Comparison of ENCODE assay signal across 20 cellular contexts in genomic region chr13:91778123-91778522, GRCh38.
A peak's percentile ranks its signal among the peaks of the same experiment; 100 is the strongest.
DNase-seq lines count a peak whose midpoint lies in the region; ATAC-seq and TF ChIP-seq lines count a peak whose summit lies in the region.
"Had no signal": no experiment of that assay in that cellular context is flagged by ENCODE, and none has a peak within 500 bp of the region (broad histone marks: within the 10 kb centered on the region; RNA-seq: fewer than 3 reads in every experiment).

No MANE protein-coding gene starts in this region.

- no peak overlapping the region for H3K27ac ChIP-seq in OCI-LY3 (ENCODE audit: low read length)
- H3K27ac ChIP-seq in neural progenitor cell, result no peak overlapping the region
- H3K27ac ChIP-seq: BLaER1 treated with 17β-estradiol and CSF1 and Interleukin-3, amounts not matched to agents 10 nM and 100 nM; SJSA1 had no signal

- H3K4me3 ChIP-seq in OCI-LY3 (ENCODE audit: low read length) (peak overlapping the region; percentile 60), neural progenitor cell (no peak overlapping the region)
- H3K4me3 ChIP-seq: BLaER1 treated with 17β-estradiol and CSF1 and Interleukin-3, amounts not matched to agents 10 nM and 100 nM; SJSA1 had no signal

- H3K36me3 ChIP-seq in OCI-LY3 (replicated peaks; ENCODE audit: low read depth, low read length), result no peaks in the 10 kb centered on the region
- no peaks in the 10 kb centered on the region for H3K36me3 ChIP-seq in neural progenitor cell
- H3K36me3 ChIP-seq: BLaER1 treated with 17β-estradiol and CSF1 and Interleukin-3, amounts not matched to agents 10 nM and 100 nM; SJSA1 had no signal

- H3F3A ChIP-seq in neural progenitor cell (ENCODE audit: low read depth), result no peaks in the 10 kb centered on the region

- H3K4me2 ChIP-seq in OCI-LY3 (ENCODE audit: low read length) (peak overlapping the region; percentile 57), neural progenitor cell (no peak overlapping the region)
- H3K4me2 ChIP-seq: BLaER1 treated with 17β-estradiol and CSF1 and Interleukin-3, amounts not matched to agents 10 nM and 100 nM had no signal

- H3K4me1 Mint-ChIP-seq in nephron progenitor cell (peaks cover 60% of the 10 kb centered on the region), neural progenitor cell (no peaks in the 10 kb centered on the region)
- H3K4me1 Mint-ChIP-seq: T-helper 17 cell had no signal

- no peaks in the 10 kb centered on the region for H3K79me2 ChIP-seq in OCI-LY3 (ENCODE audit: low read length)
- no peaks in the 10 kb centered on the region for H3K79me2 ChIP-seq in neural progenitor cell (ENCODE audit: low read depth)

- H3K4me1 ChIP-seq in OCI-LY3 (ENCODE audit: low read length) (peaks cover 10% of the 10 kb centered on the region; the same call in 1 of the 2 replicates), neural progenitor cell (no peaks in the 10 kb centered on the region)
- H3K4me1 ChIP-seq: BLaER1 treated with 17β-estradiol and CSF1 and Interleukin-3, amounts not matched to agents 10 nM and 100 nM; SJSA1 had no signal

- peak overlapping the region; percentile 33 for H3K4me3 Mint-ChIP-seq in nephron progenitor cell
- H3K4me3 Mint-ChIP-seq in neural progenitor cell, result no peak overlapping the region
- H3K4me3 Mint-ChIP-seq: CD8-positive, alpha-beta T cell; T-helper 17 cell had no signal

- H4K20me1 ChIP-seq in OCI-LY3 (ENCODE audit: insufficient read depth, low read length) (no peaks in the 10 kb centered on the region), neural progenitor cell (ENCODE audit: low read depth) (no peaks in the 10 kb centered on the region)
- H4K20me1 ChIP-seq: BLaER1 treated with 17β-estradiol and CSF1 and Interleukin-3, amounts not matched to agents 10 nM and 100 nM had no signal

- no peaks in the 10 kb centered on the region for H3K9me3 Mint-ChIP-seq in nephron progenitor cell
- no peaks in the 10 kb centered on the region for H3K9me3 Mint-ChIP-seq in neural progenitor cell
- H3K9me3 Mint-ChIP-seq: CD8-positive, alpha-beta T cell had no signal

- TF ChIP-seq CTCF in OCI-LY3 (IDR thresholded peaks at IDR 0.05; ENCODE audit: low read depth, low read length) (no peak), nephron progenitor cell (IDR thresholded peaks at IDR 0.05) (no peak), neural progenitor cell (IDR thresholded peaks at IDR 0.05) (no peak)

- H3K27ac Mint-ChIP-seq in nephron progenitor cell (peak overlapping the region; percentile 92), neural progenitor cell (no peak overlapping the region)
- H3K27ac Mint-ChIP-seq: CD8-positive, alpha-beta T cell; T-helper 17 cell had no signal

- H3K36me3 Mint-ChIP-seq in nephron progenitor cell (ENCODE audit: low read depth), result no peaks in the 10 kb centered on the region
- H3K36me3 Mint-ChIP-seq in neural progenitor cell, result no peaks in the 10 kb centered on the region
- H3K36me3 Mint-ChIP-seq: CD8-positive, alpha-beta T cell had no signal

- H3K9ac ChIP-seq in OCI-LY3 (ENCODE audit: low read length) (0 out of 2 replicates have a peak overlapping the region, but pooled peaks have one; percentile 7), neural progenitor cell (no peak overlapping the region)
- H3K9ac ChIP-seq: BLaER1 treated with 17β-estradiol and CSF1 and Interleukin-3, amounts not matched to agents 10 nM and 100 nM had no signal

- DNase-seq in nephron progenitor cell (no peak), UCSD-AML1 (lab: John Stamatoyannopoulos, UW; ENCODE audit: unreplicated experiment) (no peak), neural progenitor cell (ENCODE audit: low spot score) (no peak)
- DNase-seq: CD8-positive, alpha-beta T cell; DMS153; H7; NCI-H1092 treated with DMSO at 0.1 percent for 48 hours; NCI-H1436 treated with DMSO at 0.1 percent for 48 hours; NCI-H1930; NCI-H2227 treated with DMSO at 0.1 percent for 48 hours; NCI-H510A; SW 1271; T-helper 17 cell had no signal

- H3K27me3 ChIP-seq in OCI-LY3 (ENCODE audit: low read depth, low read length), result 0 out of 2 replicates have a peak, but pooled peaks cover 6% of the 10 kb centered on the region
- H3K27me3 ChIP-seq in neural progenitor cell, result no peaks in the 10 kb centered on the region
- H3K27me3 ChIP-seq: BLaER1 treated with 17β-estradiol and CSF1 and Interleukin-3, amounts not matched to agents 10 nM and 100 nM; SJSA1 had no signal

- ATAC-seq in GM18868 (IDR thresholded peaks at IDR 0.05; ENCODE audit: unreplicated experiment) (peak; percentile 56), HG03354 (IDR thresholded peaks at IDR 0.05; ENCODE audit: poor library complexity, severe bottlenecking, unreplicated experiment) (peak; percentile 54), esophagus mucosa (no peak)
- ATAC-seq: CD8-positive, alpha-beta T cell; Right ventricle myocardium inferior; T-helper 17 cell had no signal

- H3K9me3 ChIP-seq in OCI-LY3 (ENCODE audit: insufficient read depth, low read length), result no peaks in the 10 kb centered on the region
- no peaks in the 10 kb centered on the region for H3K9me3 ChIP-seq in neural progenitor cell (ENCODE audit: low read depth)
- H3K9me3 ChIP-seq: BLaER1 treated with 17β-estradiol and CSF1 and Interleukin-3, amounts not matched to agents 10 nM and 100 nM; SJSA1 had no signal

- no peaks in the 10 kb centered on the region for H3K27me3 Mint-ChIP-seq in nephron progenitor cell (ENCODE audit: low read depth, poor library complexity)
- no peaks in the 10 kb centered on the region for H3K27me3 Mint-ChIP-seq in neural progenitor cell (ENCODE audit: insufficient read depth, low read depth)
- H3K27me3 Mint-ChIP-seq: T-helper 17 cell had no signal

- H2AFZ ChIP-seq in OCI-LY3 (ENCODE audit: low read depth, low read length) (peak overlapping the region; percentile 43; the same call in 1 of the 2 replicates), neural progenitor cell (replicated peaks) (no peak overlapping the region)
